ENCODE assay signal across 11 cellular contexts in genomic region chr1:166164646-166164994, GRCh38. TPM values are rescaled to one million over a fixed set of nuclear protein-coding genes. Genes with fewer than 3 reads are reported as not detected.
DNase-seq lines count a peak whose midpoint lies in the region; ATAC-seq, FAIRE-seq and TF ChIP-seq lines count a peak whose summit lies in the region.
"Had no signal": no experiment of that assay in that cellular context is flagged by ENCODE, and none has a peak within 500 bp of the region (broad histone marks: within the 10 kb centered on the region; RNA-seq: fewer than 3 reads in every experiment).

No MANE protein-coding gene starts in this region.

- peak overlapping the region; percentile 99 for H3K4me2 ChIP-seq in MM.1S (ENCODE audit: low read depth, low read length)
- H3K4me2 ChIP-seq in hepatocyte: peak overlapping the region; percentile 81

- H3K9me3 ChIP-seq in MM.1S (replicated peaks; ENCODE audit: insufficient read depth, low read length) (no peaks in the 10 kb centered on the region), hepatocyte (ENCODE audit: low read depth) (no peaks in the 10 kb centered on the region), spleen (no peaks in the 10 kb centered on the region), pancreas (no peaks in the 10 kb centered on the region), colonic mucosa (no peaks in the 10 kb centered on the region), gastroesophageal sphincter (no peaks in the 10 kb centered on the region)

- TF ChIP-seq EP300 in gastroesophageal sphincter (IDR thresholded peaks at IDR 0.05): no peak

- H3K36me3 Mint-ChIP-seq in T-helper 1 cell treated with Interleukin-12 subunit alpha and Interleukin-12 subunit beta and Interleukin-4 antibody, amounts not matched to agents 30 μg/mL and 1 μg/mL, for 36 hours (ENCODE audit: low read depth): no peaks in the 10 kb centered on the region

- H3F3A ChIP-seq in MM.1S (ENCODE audit: insufficient read depth, low read length): peaks cover 7% of the 10 kb centered on the region; the same call in 1 of the 2 replicates

- no peak overlapping the region for H3K9ac ChIP-seq in MM.1S (ENCODE audit: low read length)
- H3K9ac ChIP-seq in colonic mucosa (ENCODE audit: low read depth in 2 of 2, low read length in 2 of 2): no peak overlapping the region

- peaks cover 14% of the 10 kb centered on the region for H3K4me1 Mint-ChIP-seq in T-helper 1 cell treated with Interleukin-12 subunit alpha and Interleukin-12 subunit beta and Interleukin-4 antibody, amounts not matched to agents 30 μg/mL and 1 μg/mL, for 36 hours (ENCODE audit: low read depth)

- no peak overlapping the region for H3K27ac Mint-ChIP-seq in T-helper 1 cell treated with Interleukin-12 subunit alpha and Interleukin-12 subunit beta and Interleukin-4 antibody, amounts not matched to agents 30 μg/mL and 1 μg/mL, for 36 hours
- H3K27ac Mint-ChIP-seq: activated CD4-positive, alpha-beta T cell treated with anti-CD3 and anti-CD28 coated beads for 36 hours; activated naive CD4-positive, alpha-beta T cell treated with anti-CD3 and anti-CD28 coated beads for 36 hours had no signal

- TF ChIP-seq POLR2A in spleen (IDR thresholded peaks at IDR 0.05) (no peak), gastroesophageal sphincter (IDR thresholded peaks at IDR 0.05) (no peak)

- H3K9me2 ChIP-seq in MM.1S (replicated peaks; ENCODE audit: insufficient read depth, low read length) (no peaks in the 10 kb centered on the region), hepatocyte (replicated peaks; ENCODE audit: insufficient read depth) (no peaks in the 10 kb centered on the region)

- H3K27me3 ChIP-seq in MM.1S (replicated peaks; ENCODE audit: insufficient read depth, low read length): peaks cover 8% of the 10 kb centered on the region
- H3K27me3 ChIP-seq in hepatocyte: peaks cover 68% of the 10 kb centered on the region
- H3K27me3 ChIP-seq in spleen (replicated peaks in 1 of 7): peaks cover 0 to 57% (median 14%) of the 10 kb centered on the region in 7 donors
- H3K27me3 ChIP-seq in pancreas: no peaks in the 10 kb centered on the region
- peaks cover 7% of the 10 kb centered on the region for H3K27me3 ChIP-seq in colonic mucosa
- H3K27me3 ChIP-seq in gastroesophageal sphincter: no peaks in the 10 kb centered on the region

- WGBS in hepatocyte (ENCODE audit: low lambda C conversion rate, missing lambda C conversion rate): 27% methylated on average over 5 of the region's 5 CpGs
- WGBS in spleen, 5 donors: 16 to 25% (median 20%) methylated on average over 5 of the region's 5 CpGs
- WGBS in pancreas, 2 donors: 24 to 25% methylated on average over 5 of the region's 5 CpGs
- WGBS in gastroesophageal sphincter (ENCODE audit: low coverage in 1 of 2), 2 donors: 30 to 50% methylated on average over 2 to 4 of the region's 5 CpGs

- H3K27ac ChIP-seq in MM.1S (ENCODE audit: low read length) (no peak overlapping the region), hepatocyte (no peak overlapping the region), spleen (no peak overlapping the region), pancreas (no peak overlapping the region), colonic mucosa (no peak overlapping the region), gastroesophageal sphincter (no peak overlapping the region)

- no peaks in the 10 kb centered on the region for H3K79me2 ChIP-seq in MM.1S (ENCODE audit: low read length)
- H3K79me2 ChIP-seq in hepatocyte: no peaks in the 10 kb centered on the region

- no peak for DNase-seq in T-helper 1 cell
- DNase-seq in MM.1S: no peak
- no peak for DNase-seq in hepatocyte (ENCODE audit: low spot score)
- no peak for DNase-seq in spleen
- no peak for DNase-seq in pancreas
- DNase-seq in colonic mucosa: no peak

- peak overlapping the region; percentile 64 for H3K4me3 Mint-ChIP-seq in T-helper 1 cell treated with Interleukin-12 subunit alpha and Interleukin-12 subunit beta and Interleukin-4 antibody, amounts not matched to agents 30 μg/mL and 1 μg/mL, for 36 hours

- TF ChIP-seq CTCF in MM.1S (IDR thresholded peaks at IDR 0.05; ENCODE audit: low read length): no peak
- no peak for TF ChIP-seq CTCF in hepatocyte (IDR thresholded peaks at IDR 0.05; ENCODE audit: poor library complexity)
- TF ChIP-seq CTCF in spleen (IDR thresholded peaks at IDR 0.05 in 8 of 11, conservative IDR thresholded peaks at IDR 0.05 in 3 of 11): no peak
- no peak for TF ChIP-seq CTCF in pancreas (IDR thresholded peaks at IDR 0.05)
- no peak for TF ChIP-seq CTCF in colonic mucosa (IDR thresholded peaks at IDR 0.05)
- TF ChIP-seq CTCF in gastroesophageal sphincter (IDR thresholded peaks at IDR 0.05): no peak

- ATAC-seq in pancreas (no peak), gastroesophageal sphincter (no peak)
- ATAC-seq: activated CD4-positive, alpha-beta T cell treated with anti-CD3 and anti-CD28 coated beads for 36 hours had no signal

- intact Hi-C loops in spleen (cut with DNase I; ENCODE audit: low total_unique reads) (loop anchor here (10.0 kb wide), 1 partner anchor 240 kb away; no protein-coding TSS in a partner anchor), pancreas (cut with DNase I) (no loop called here), colonic mucosa (cut with DNase I) (loop anchor here (10.0 kb wide), 1 partner anchor 230 kb away; no protein-coding TSS in a partner anchor)

- H4K20me1 ChIP-seq in MM.1S (ENCODE audit: insufficient read depth, low read length) (no peaks in the 10 kb centered on the region), hepatocyte (ENCODE audit: insufficient read depth, poor library complexity, severe bottlenecking) (no peaks in the 10 kb centered on the region)

- FAIRE-seq in pancreas (lab: Jason Lieb, UNC): no peak
- FAIRE-seq: A204.1 had no signal

- H3K36me3 ChIP-seq in MM.1S (replicated peaks; ENCODE audit: insufficient read depth, low read length) (no peaks in the 10 kb centered on the region), hepatocyte (replicated peaks; ENCODE audit: insufficient read depth, low read depth) (no peaks in the 10 kb centered on the region), spleen (no peaks in the 10 kb centered on the region), pancreas (no peaks in the 10 kb centered on the region), colonic mucosa (no peaks in the 10 kb centered on the region), gastroesophageal sphincter (no peaks in the 10 kb centered on the region)

- H2AFZ ChIP-seq in MM.1S (ENCODE audit: low read length) (peak overlapping the region; percentile 28; the same call in 1 of the 2 replicates), hepatocyte (no peak overlapping the region)

- H3K4me1 ChIP-seq in MM.1S (ENCODE audit: low read length): peaks cover 5% of the 10 kb centered on the region; the same call in 1 of the 2 replicates
- H3K4me1 ChIP-seq in hepatocyte (ENCODE audit: insufficient read depth): peaks cover 9% of the 10 kb centered on the region
- peaks cover 6 to 31% (median 19%) of the 10 kb centered on the region in 6 donors for H3K4me1 ChIP-seq in spleen
- H3K4me1 ChIP-seq in pancreas: peaks cover 0 to 5% (median 0%) of the 10 kb centered on the region in 3 donors
- H3K4me1 ChIP-seq in colonic mucosa: peaks cover 5% of the 10 kb centered on the region
- peaks cover 0 to 28% (median 5%) of the 10 kb centered on the region in 3 donors for H3K4me1 ChIP-seq in gastroesophageal sphincter

- peaks cover 67% of the 10 kb centered on the region for H3K27me3 Mint-ChIP-seq in T-helper 1 cell treated with Interleukin-12 subunit alpha and Interleukin-12 subunit beta and Interleukin-4 antibody, amounts not matched to agents 30 μg/mL and 1 μg/mL, for 36 hours (ENCODE audit: low read depth)

- H3K9me3 Mint-ChIP-seq in T-helper 1 cell treated with Interleukin-12 subunit alpha and Interleukin-12 subunit beta and Interleukin-4 antibody, amounts not matched to agents 30 μg/mL and 1 μg/mL, for 36 hours: no peaks in the 10 kb centered on the region
- H3K9me3 Mint-ChIP-seq: activated naive CD4-positive, alpha-beta T cell treated with anti-CD3 and anti-CD28 coated beads for 36 hours had no signal

- H3K4me3 ChIP-seq in MM.1S (ENCODE audit: low read length) (0 out of 2 replicates have a peak overlapping the region, but pooled peaks have one; percentile 9), hepatocyte (no peak overlapping the region), spleen (peak overlapping the region in 6 of 8 donors; percentile 44 to 84 (median 62)), pancreas (peak overlapping the region in 2 of 4 donors; percentile 47 to 59), colonic mucosa (no peak overlapping the region), gastroesophageal sphincter (peak overlapping the region in 1 of 2 donors; percentile 85)

RNA-seq across cellular contexts. Expression of gene FAM78B, which starts 2.2 kb away (rescaled TPM):
- total RNA-seq in hepatocyte: not detected in 2 replicates
- polyA plus RNA-seq in hepatocyte: 0.77 TPM in 1 of 2 replicates, not detected in the other
- total RNA-seq in spleen: 1 to 10 TPM in 6 of 7 donors, under 1 TPM in 1; 0.64 to 3.0 (median 1.6) TPM
- polyA plus RNA-seq in spleen: under 1 TPM; 0.41 to 0.93 (median 0.80) TPM
- total RNA-seq in pancreas: 1 to 10 TPM in 4 of 6 donors, under 1 TPM in 2; 0.66 to 3.6 (median 1.4) TPM
- polyA plus RNA-seq in pancreas: 1 to 10 TPM; 1.0 to 1.5 TPM
- total RNA-seq in colonic mucosa: 1 to 10 TPM in 1 of 2 donors, under 1 TPM in 1; 0.69 to 1.2 TPM
- 1 to 10 TPM in 3 of 4 donors, under 1 TPM in 1; 0.82 to 2.1 (median 1.2) TPM for total RNA-seq in gastroesophageal sphincter

Comparison
In these comparisons a context has a peak if more than half of its experiments do, and no peak if none do; other contexts are left out.
1. H3K4me3 ChIP-seq: peak in MM.1S (single experiment) and spleen (6 of 8); none in hepatocyte (single experiment) and colonic mucosa (single experiment).
2. intact Hi-C loops: an anchor here in spleen (10.0 kb wide) and colonic mucosa (10.0 kb wide); none called in pancreas.